In genomic region chr20:62641749-62642665, GRCh38 we compare ENCODE assay signal across 8 cellular contexts. TPM values are rescaled to one million over a fixed set of nuclear protein-coding genes. Genes with fewer than 3 reads are reported as not detected.
DNase-seq lines count a peak whose midpoint lies in the region; ATAC-seq and TF ChIP-seq lines count a peak whose summit lies in the region.

TSS of gene SLCO4A1 (plus strand) at chr20:62642503. CDS start at chr20:62656455, 13,952 bp downstream.

- peak within 1 kb of the TSS; percentile 88 for H3K4me3 Mint-ChIP-seq in activated CD4-positive, alpha-beta T cell treated with anti-CD3 and anti-CD28 coated beads, Interleukin-2, amount 10 ng/mL, durations not matched to agents 24 days and 14 days

- peaks cover 25% of the 10 kb centered on the region for H3K4me1 Mint-ChIP-seq in activated CD4-positive, alpha-beta T cell treated with anti-CD3 and anti-CD28 coated beads, Interleukin-2, amount 10 ng/mL, durations not matched to agents 24 days and 14 days

- no peak for TF ChIP-seq CTCF in coronary artery (IDR thresholded peaks at IDR 0.05)
- TF ChIP-seq CTCF in lower leg skin (IDR thresholded peaks at IDR 0.05): no peak

- intact Hi-C loops in activated CD4-positive, alpha-beta T cell treated with anti-CD3 and anti-CD28 coated beads, Interleukin-2, amount 10 ng/mL, durations not matched to agents 24 days and 14 days (cut with micrococcal nuclease): loop anchor here (1.0 kb wide), 1 partner anchor 18 kb away; no protein-coding TSS in a partner anchor
- intact Hi-C loops in lower leg skin (cut with DNase I; ENCODE audit: low total_unique reads): no loop called here

- H3K4me3 ChIP-seq in coronary artery (peak within 1 kb of the TSS; percentile 79), lower leg skin (ENCODE audit: low read depth, poor library complexity, severe bottlenecking) (peak within 1 kb of the TSS; percentile 50)

- no peaks in the 10 kb centered on the region for H3K9me3 Mint-ChIP-seq in activated CD4-positive, alpha-beta T cell treated with anti-CD3 and anti-CD28 coated beads, Interleukin-2, amount 10 ng/mL, durations not matched to agents 24 days and 14 days

- no peak for TF ChIP-seq POLR2A in lower leg skin (IDR thresholded peaks at IDR 0.05)

- 4 to 7% methylated on average over 9 to 34 of the region's 100 CpGs for WGBS in lower leg skin, 2 donors

- H3K27me3 Mint-ChIP-seq in activated CD4-positive, alpha-beta T cell treated with anti-CD3 and anti-CD28 coated beads, Interleukin-2, amount 10 ng/mL, durations not matched to agents 24 days and 14 days: peaks cover 5% of the 10 kb centered on the region

- ATAC-seq in HG03135 (IDR thresholded peaks at IDR 0.05; ENCODE audit: unreplicated experiment): peak; percentile 67

- peaks cover 20% of the 10 kb centered on the region for H3K36me3 Mint-ChIP-seq in activated CD4-positive, alpha-beta T cell treated with anti-CD3 and anti-CD28 coated beads, Interleukin-2, amount 10 ng/mL, durations not matched to agents 24 days and 14 days (ENCODE audit: low read depth)

- H3K27ac ChIP-seq in coronary artery: peak within 1 kb of the TSS; percentile 6 to 74

- peak within 1 kb of the TSS; percentile 90 for H3K27ac Mint-ChIP-seq in activated CD4-positive, alpha-beta T cell treated with anti-CD3 and anti-CD28 coated beads, Interleukin-2, amount 10 ng/mL, durations not matched to agents 24 days and 14 days

- DNase-seq in NCI-H524 (lab: John Stamatoyannopoulos, UW): peak; percentile 68 to 84
- no peak for DNase-seq in NCI-H524 treated with DMSO at 0.1 percent for 48 hours (lab: John Stamatoyannopoulos, UW)
- peak; percentile 72 for DNase-seq in NCI-H446 treated with DMSO at 0.1 percent for 48 hours (lab: John Stamatoyannopoulos, UW)
- peak; percentile 98 for DNase-seq in activated CD4-positive, alpha-beta T cell treated with anti-CD3 and anti-CD28 coated beads, Interleukin-2, amount 10 ng/mL, durations not matched to agents 24 days and 14 days
- no peak for DNase-seq in coronary artery (ENCODE audit: low spot score)
- peak in 1 of 2 donors; percentile 95 for DNase-seq in lower leg skin (ENCODE audit: low spot score in 2 of 2)
- DNase-seq in stimulated activated CD4-positive, alpha-beta T cell treated with anti-CD3 and anti-CD28 coated beads, TNF-alpha, amount 100 ng/mL, for 4 hours (ENCODE audit: low read depth in 3 of 3): peak; percentile 80 to 85 (median 84)

RNA-seq across cellular contexts. Expression of gene SLCO4A1, which starts in this region (rescaled TPM):
- total RNA-seq in activated CD4-positive, alpha-beta T cell treated with anti-CD3 and anti-CD28 coated beads, Interleukin-2, amount 10 ng/mL, durations not matched to agents 24 days and 14 days: 57.8 and 67.3 TPM in 2 replicates
- 100 to 1,000 TPM in 1 of 4 donors, 10 to 100 TPM in 3; 77.9 to 107 (median 81.5) TPM for total RNA-seq in lower leg skin

Comparison
In these comparisons a context has a peak if more than half of its experiments do, and no peak if none do; other contexts are left out.
1. DNase-seq: peak in NCI-H524 (2 of 2), NCI-H446 treated with DMSO at 0.1 percent for 48 hours (single experiment), activated CD4-positive, alpha-beta T cell treated with anti-CD3 and anti-CD28 coated beads, Interleukin-2, amount 10 ng/mL, durations not matched to agents 24 days and 14 days (single experiment) and stimulated activated CD4-positive, alpha-beta T cell treated with anti-CD3 and anti-CD28 coated beads, TNF-alpha, amount 100 ng/mL, for 4 hours (3 of 3); none in NCI-H524 treated with DMSO at 0.1 percent for 48 hours (single experiment) and coronary artery (single experiment).